In the genomic region with DNA sequence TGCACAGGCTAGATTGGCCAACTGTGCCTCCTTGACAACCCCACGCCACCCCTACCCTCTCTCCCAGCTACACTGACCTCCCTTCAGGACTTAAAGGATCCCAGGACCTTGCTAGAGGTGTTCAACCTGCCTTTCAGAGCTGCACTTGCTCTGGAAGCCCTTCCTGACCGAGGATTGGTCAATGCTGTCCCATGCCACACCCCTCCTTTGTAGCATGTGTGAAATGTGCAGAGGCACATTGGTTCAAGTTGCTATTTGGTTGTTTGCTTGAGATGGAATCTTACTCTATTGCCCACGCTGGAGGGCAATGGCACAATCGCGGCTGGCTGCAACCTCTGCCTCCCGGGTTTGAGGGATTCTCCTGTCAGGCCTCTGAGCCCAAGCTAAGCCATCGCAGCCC, we compare ENCODE assay signal across 24 cellular contexts. TPM values are rescaled to one million over a fixed set of nuclear protein-coding genes. Genes with fewer than 3 reads are reported as not detected.
DNase-seq lines count a peak whose midpoint lies in the region; TF ChIP-seq lines count a peak whose summit lies in the region.
"Had no signal": no experiment of that assay in that cellular context is flagged by ENCODE, and none has a peak within 500 bp of the region (broad histone marks: within the 10 kb centered on the region; RNA-seq: fewer than 3 reads in every experiment).

No MANE protein-coding gene starts in this region.

- H3K4me2 ChIP-seq in smooth muscle cell: no peak overlapping the region

- no peaks in the 10 kb centered on the region for H4K20me1 ChIP-seq in smooth muscle cell (ENCODE audit: low read depth)

- TF ChIP-seq EP300 in esophagus muscularis mucosa (IDR thresholded peaks at IDR 0.05): no peak

- TF ChIP-seq CTCF in HEK293 (tag by site-specific recombination; IDR thresholded peaks at IDR 0.05) (no peak), neural crest cell (conservative IDR thresholded peaks at IDR 0.05) (no peak), esophagus muscularis mucosa (IDR thresholded peaks at IDR 0.05) (no peak), smooth muscle cell (IDR thresholded peaks at IDR 0.05; ENCODE audit: borderline replicate concordance, insufficient read depth, poor library complexity, severe bottlenecking) (no peak)

- no peaks in the 10 kb centered on the region for H3K36me3 Mint-ChIP-seq in neural crest cell (ENCODE audit: low read depth)
- H3K36me3 Mint-ChIP-seq: CD8-positive, alpha-beta T cell; mesothelial cell of epicardium; type B pancreatic cell had no signal

- H3K9me3 ChIP-seq in HEK293 (ENCODE audit: control insufficient read depth, insufficient read depth, low read depth, low read length) (no peaks in the 10 kb centered on the region), esophagus muscularis mucosa (no peaks in the 10 kb centered on the region), smooth muscle cell (replicated peaks; ENCODE audit: low read depth) (no peaks in the 10 kb centered on the region)
- H3K9me3 ChIP-seq: gastroesophageal sphincter had no signal

- DNase-seq in ELF-1 (ENCODE audit: low read depth, low spot score) (peak; percentile 30), cerebellar cortex (ENCODE audit: low spot score) (peak; percentile 52), neural crest cell (ENCODE audit: low read depth, low spot score) (no peak), KG1 (lab: John Stamatoyannopoulos, UW) (no peak), esophagus muscularis mucosa (ENCODE audit: extremely low spot score) (no peak), smooth muscle cell (lab: John Stamatoyannopoulos, UW; ENCODE audit: unreplicated experiment) (no peak)
- DNase-seq: activated B cell treated with CpG ODN at 0.5 μM for 24 hours; activated CD4-positive, alpha-beta memory T cell treated with anti-CD3 and anti-CD28 coated beads, Interleukin-2, amount 10 ng/mL, durations not matched to agents 7 days and 5 days; activated gamma-delta T cell; activated T-cell treated with anti-CD3 and anti-CD28 coated beads for 4 hours; CD8-positive, alpha-beta T cell; DND-41; erythroblast; NCI-H1436; NCI-H774; stimulated activated CD4-positive, alpha-beta T cell treated with anti-CD3 and anti-CD28 coated beads, Interleukin-4, amount 100 ng/mL, for 1 hour had no signal

- H3K36me3 ChIP-seq in HEK293 (ENCODE audit: control insufficient read depth in 2 of 2, insufficient read depth in 1 of 2, low read length in 2 of 2) (no peaks in the 10 kb centered on the region), esophagus muscularis mucosa (no peaks in the 10 kb centered on the region), smooth muscle cell (ENCODE audit: low read depth) (no peaks in the 10 kb centered on the region)
- H3K36me3 ChIP-seq: cardiac muscle cell, gastroesophageal sphincter had no signal

- 89% methylated on average over 7 of the region's 7 CpGs for WGBS in esophagus muscularis mucosa
- WGBS in smooth muscle cell (ENCODE audit: low lambda C conversion rate): 86% methylated on average over 7 of the region's 7 CpGs

- H3K79me2 ChIP-seq in smooth muscle cell (ENCODE audit: low read depth): no peaks in the 10 kb centered on the region

- H3K4me3 Mint-ChIP-seq in neural crest cell: no peak overlapping the region
- H3K4me3 Mint-ChIP-seq: activated B cell treated with CpG ODN at 0.5 μM for 24 hours; activated CD4-positive, alpha-beta memory T cell treated with anti-CD3 and anti-CD28 coated beads, Interleukin-2, amount 10 ng/mL, durations not matched to agents 7 days and 5 days; CD8-positive, alpha-beta T cell; mesothelial cell of epicardium; nephron; stimulated activated naive CD8-positive, alpha-beta T cell treated with anti-CD3 and anti-CD28 coated beads, Interleukin-15, Interleukin-2, amounts not matched to agents 100 ng/mL and 50 ng/mL, for 24 hours; T-helper 2 cell treated with Interferon-gamma antibody and Interleukin-4, amounts not matched to agents 5 μg/mL and 100 μg/mL, for 36 hours; type B pancreatic cell had no signal

- H3K4me1 Mint-ChIP-seq in neural crest cell: peaks cover 19% of the 10 kb centered on the region

- POLR2A ChIA-PET in HEK293 (lab: Yijun Ruan, JAX): no interaction called here

- H3K27me3 ChIP-seq in esophagus muscularis mucosa (peaks cover 0 to 36% (median 14%) of the 10 kb centered on the region in 4 donors), smooth muscle cell (ENCODE audit: low read depth) (no peaks in the 10 kb centered on the region)

- intact Hi-C loops in esophagus muscularis mucosa (cut with DNase I): no loop called here

- H3K9ac ChIP-seq in smooth muscle cell (ENCODE audit: low read depth): no peak overlapping the region

- peaks cover 49% of the 10 kb centered on the region for H3K27me3 Mint-ChIP-seq in neural crest cell (ENCODE audit: low read depth)

- no peak overlapping the region for H2AFZ ChIP-seq in smooth muscle cell (ENCODE audit: low read depth)

- no peaks in the 10 kb centered on the region for H3K9me3 Mint-ChIP-seq in neural crest cell
- H3K9me3 Mint-ChIP-seq: activated B cell treated with CpG ODN at 0.5 μM for 24 hours; activated CD4-positive, alpha-beta memory T cell treated with anti-CD3 and anti-CD28 coated beads, Interleukin-2, amount 10 ng/mL, durations not matched to agents 7 days and 5 days; CD8-positive, alpha-beta T cell; mesothelial cell of epicardium; nephron; stimulated activated naive CD8-positive, alpha-beta T cell treated with anti-CD3 and anti-CD28 coated beads, Interleukin-15, Interleukin-2, amounts not matched to agents 100 ng/mL and 50 ng/mL, for 24 hours; T-helper 2 cell treated with Interferon-gamma antibody and Interleukin-4, amounts not matched to agents 5 μg/mL and 100 μg/mL, for 36 hours; type B pancreatic cell had no signal

- TF ChIP-seq POLR2A in esophagus muscularis mucosa (IDR thresholded peaks at IDR 0.05; ENCODE audit: low read depth): no peak

- no peak overlapping the region for H3K27ac ChIP-seq in HEK293 (ENCODE audit: extremely low read depth, low read depth, low read length)
- no peak overlapping the region for H3K27ac ChIP-seq in esophagus muscularis mucosa (replicated peaks in 1 of 4)
- H3K27ac ChIP-seq in smooth muscle cell (ENCODE audit: low read depth): no peak overlapping the region
- H3K27ac ChIP-seq: cardiac muscle cell, gastroesophageal sphincter had no signal

- H3K4me3 ChIP-seq in HEK293 (ENCODE audit: low read depth, low read length) (no peak overlapping the region), esophagus muscularis mucosa (no peak overlapping the region), smooth muscle cell (no peak overlapping the region)
- H3K4me3 ChIP-seq: cardiac muscle cell, gastroesophageal sphincter had no signal

- peak overlapping the region; percentile 57 for H3K27ac Mint-ChIP-seq in neural crest cell (ENCODE audit: unreplicated experiment)
- H3K27ac Mint-ChIP-seq: activated B cell treated with CpG ODN at 0.5 μM for 24 hours; activated CD4-positive, alpha-beta memory T cell treated with anti-CD3 and anti-CD28 coated beads, Interleukin-2, amount 10 ng/mL, durations not matched to agents 7 days and 5 days; CD8-positive, alpha-beta T cell; mesothelial cell of epicardium; nephron; stimulated activated naive CD8-positive, alpha-beta T cell treated with anti-CD3 and anti-CD28 coated beads, Interleukin-15, Interleukin-2, amounts not matched to agents 100 ng/mL and 50 ng/mL, for 24 hours; T-helper 2 cell treated with Interferon-gamma antibody and Interleukin-4, amounts not matched to agents 5 μg/mL and 100 μg/mL, for 36 hours; type B pancreatic cell had no signal

- H3K4me1 ChIP-seq in HEK293 (ENCODE audit: control insufficient read depth, insufficient read depth, low read length): peaks cover 14% of the 10 kb centered on the region
- peaks cover 32 to 41% (median 37%) of the 10 kb centered on the region in 4 donors for H3K4me1 ChIP-seq in esophagus muscularis mucosa
- peaks cover 16% of the 10 kb centered on the region for H3K4me1 ChIP-seq in smooth muscle cell (ENCODE audit: low read depth)

- H3F3A ChIP-seq in smooth muscle cell (ENCODE audit: low read depth): peaks cover 8% of the 10 kb centered on the region

- CTCF ChIA-PET in HEK293 (lab: Yijun Ruan, JAX): interaction anchor here (1.5 kb wide), 1 partner anchor 10 kb away, joined by 4 read pairs; no protein-coding TSS in a partner anchor

TF ChIP-seq in HEK293, 187 proteins besides CTCF, POLR2A, EP300 and RAD21:
- TF ChIP-seq GLI4 (tag by site-specific recombination; IDR thresholded peaks at IDR 0.05) (no peak), ZNF169 (tag by site-specific recombination; IDR thresholded peaks at IDR 0.05) (no peak), ZNF530 (tag by site-specific recombination; IDR thresholded peaks at IDR 0.05; ENCODE audit: low read depth) (no peak), ZNF785 (tag by site-specific recombination; IDR thresholded peaks at IDR 0.05) (no peak), ZNF600 (tag by site-specific recombination; IDR thresholded peaks at IDR 0.05) (peak; percentile 34; the same call in 1 of the 2 replicates)

RNA-seq across cellular contexts. Expression of a gene that starts 21.8 kb away (rescaled TPM):
- total RNA-seq in neural crest cell (0.23 and 0.48 TPM in 2 replicates), esophagus muscularis mucosa (under 1 TPM in 3 of 4 donors, not detected in 1; 0.29 to 0.58 (median 0.42) TPM), smooth muscle cell (5.1 and 5.6 TPM in 2 replicates)
- polyA plus RNA-seq in smooth muscle cell: 3.7 and 28.1 TPM in 2 replicates
- total RNA-seq: activated CD4-positive, alpha-beta memory T cell treated with anti-CD3 and anti-CD28 coated beads, Interleukin-2, amount 10 ng/mL, durations not matched to agents 7 days and 5 days; CD8-positive, alpha-beta T cell had no signal

Comparison
In these comparisons a context has a peak if more than half of its experiments do, and no peak if none do; other contexts are left out.
1. DNase-seq: peak in ELF-1 (single experiment) and cerebellar cortex (single experiment); none in neural crest cell (single experiment), KG1 (single experiment), esophagus muscularis mucosa (single experiment) and smooth muscle cell (single experiment).